In genomic region chr16:4109250-4109736, GRCh38 we compare ENCODE assay signal across 1 cellular context.
TF ChIP-seq lines count a peak whose summit lies in the region.

No MANE protein-coding gene starts in this region.

TF ChIP-seq in HepG2, 621 proteins besides CTCF, POLR2A, EP300 and RAD21 (continued from another document and continues in another):
- no peak for TF ChIP-seq TFDP2 (CRISPR knock-in tag; IDR thresholded peaks at IDR 0.05)
- TF ChIP-seq ZNF18 (CRISPR knock-in tag; IDR thresholded peaks at IDR 0.05; ENCODE audit: insufficient replicate concordance): peak; percentile 65
- no peak for TF ChIP-seq MLLT10 (CRISPR knock-in tag; IDR thresholded peaks at IDR 0.05)
- no peak for TF ChIP-seq MTA3 (CRISPR knock-in tag; IDR thresholded peaks at IDR 0.05)
- TF ChIP-seq EZH2 (conservative IDR thresholded peaks at IDR 0.05; ENCODE audit: low read depth, low read length): no peak
- TF ChIP-seq MYNN (CRISPR knock-in tag; IDR thresholded peaks at IDR 0.05; ENCODE audit: low read depth): no peak
- peak; percentile 53 for TF ChIP-seq HNF4A (CRISPR knock-in tag; IDR thresholded peaks at IDR 0.05)
- TF ChIP-seq RARA (CRISPR knock-in tag; IDR thresholded peaks at IDR 0.05): peak; percentile 62
- no peak for TF ChIP-seq ZNF678 (CRISPR knock-in tag; IDR thresholded peaks at IDR 0.05)
- no peak for TF ChIP-seq ZNF724P (CRISPR knock-in tag; IDR thresholded peaks at IDR 0.05; ENCODE audit: borderline replicate concordance)
- TF ChIP-seq PCBP1 (IDR thresholded peaks at IDR 0.05; ENCODE audit: borderline replicate concordance, low read depth, low read length): no peak
- TF ChIP-seq ZNF563 (CRISPR knock-in tag; IDR thresholded peaks at IDR 0.05): no peak
- no peak for TF ChIP-seq ZNF883 (CRISPR knock-in tag; IDR thresholded peaks at IDR 0.05; ENCODE audit: not compliant biosample characterization)
- peak; percentile 87 for TF ChIP-seq CEBPG (CRISPR knock-in tag; IDR thresholded peaks at IDR 0.05)
- TF ChIP-seq ZFY (CRISPR knock-in tag; IDR thresholded peaks at IDR 0.05): peak; percentile 31; the same call in 1 of the 2 replicates
- no peak for TF ChIP-seq ZNF337 (CRISPR knock-in tag; IDR thresholded peaks at IDR 0.05; ENCODE audit: borderline replicate concordance, low read depth)
- no peak for TF ChIP-seq SMARCE1 (IDR thresholded peaks at IDR 0.05; ENCODE audit: borderline replicate concordance)
- no peak for TF ChIP-seq IKZF4 (CRISPR knock-in tag; IDR thresholded peaks at IDR 0.05; ENCODE audit: borderline replicate concordance, low read depth, not compliant biosample characterization)
- TF ChIP-seq ZBTB2 (CRISPR knock-in tag; IDR thresholded peaks at IDR 0.05; ENCODE audit: low read depth): no peak
- no peak for TF ChIP-seq BRD4 (CRISPR knock-in tag; IDR thresholded peaks at IDR 0.05)
- no peak for TF ChIP-seq DR1 (CRISPR knock-in tag; IDR thresholded peaks at IDR 0.05)
- TF ChIP-seq ZNF124 (CRISPR knock-in tag; IDR thresholded peaks at IDR 0.05): no peak
- TF ChIP-seq ZNF225 (CRISPR knock-in tag; IDR thresholded peaks at IDR 0.05): no peak
- TF ChIP-seq ZNF747 (CRISPR knock-in tag; IDR thresholded peaks at IDR 0.05; ENCODE audit: borderline replicate concordance): no peak
- TF ChIP-seq ZNF460 (CRISPR knock-in tag; IDR thresholded peaks at IDR 0.05; ENCODE audit: borderline replicate concordance): no peak
- peak; percentile 33 for TF ChIP-seq YY1 (IDR thresholded peaks at IDR 0.05; ENCODE audit: insufficient read depth, insufficient replicate concordance, low read depth, low read length)
- no peak for TF ChIP-seq SIN3B (IDR thresholded peaks at IDR 0.05; ENCODE audit: low read length)
- TF ChIP-seq ZNF549 (CRISPR knock-in tag; IDR thresholded peaks at IDR 0.05): no peak
- TF ChIP-seq ZNF7 (CRISPR knock-in tag; IDR thresholded peaks at IDR 0.05): no peak
- no peak for TF ChIP-seq ZNF180 (CRISPR knock-in tag; IDR thresholded peaks at IDR 0.05; ENCODE audit: borderline replicate concordance, low read depth)
- no peak for TF ChIP-seq PAF1 (CRISPR knock-in tag; IDR thresholded peaks at IDR 0.05)
- no peak for TF ChIP-seq ASH2L (IDR thresholded peaks at IDR 0.05; ENCODE audit: insufficient read length, low read depth, low read length)
- TF ChIP-seq NAIF1 (CRISPR knock-in tag; IDR thresholded peaks at IDR 0.05; ENCODE audit: borderline replicate concordance): no peak
- peak; percentile 62; the same call in 1 of the 2 replicates for TF ChIP-seq MYC (CRISPR knock-in tag; IDR thresholded peaks at IDR 0.05; ENCODE audit: borderline replicate concordance)
- TF ChIP-seq ZNF484 (CRISPR knock-in tag; IDR thresholded peaks at IDR 0.05; ENCODE audit: borderline replicate concordance, low read depth): no peak
- TF ChIP-seq HNF1A (IDR thresholded peaks at IDR 0.05; ENCODE audit: low read depth): peak; percentile 86
- TF ChIP-seq HNF1A (CRISPR knock-in tag; IDR thresholded peaks at IDR 0.05; ENCODE audit: borderline replicate concordance): peak; percentile 81; the same call in 1 of the 2 replicates
- no peak for TF ChIP-seq ZSCAN21 (CRISPR knock-in tag; IDR thresholded peaks at IDR 0.05; ENCODE audit: borderline replicate concordance)
- no peak for TF ChIP-seq ZNF512 (CRISPR knock-in tag; IDR thresholded peaks at IDR 0.05)
- no peak for TF ChIP-seq ZBTB46 (CRISPR knock-in tag; IDR thresholded peaks at IDR 0.05; ENCODE audit: borderline replicate concordance)
- no peak for TF ChIP-seq ZNF775 (CRISPR knock-in tag; IDR thresholded peaks at IDR 0.05; ENCODE audit: borderline replicate concordance)
- TF ChIP-seq ZNF414 (CRISPR knock-in tag; IDR thresholded peaks at IDR 0.05): peak; percentile 79; the same call in 1 of the 2 replicates
- no peak for TF ChIP-seq KLF16 (CRISPR knock-in tag; IDR thresholded peaks at IDR 0.05)
- peak; percentile 50; the same call in 1 of the 2 replicates for TF ChIP-seq ZNF614 (CRISPR knock-in tag; IDR thresholded peaks at IDR 0.05; ENCODE audit: borderline replicate concordance)
- TF ChIP-seq PRPF4 (IDR thresholded peaks at IDR 0.05; ENCODE audit: low read depth, low read length, poor library complexity, severe bottlenecking): no peak
- no peak for TF ChIP-seq HMGXB3 (CRISPR knock-in tag; IDR thresholded peaks at IDR 0.05; ENCODE audit: borderline replicate concordance)
